In genomic region chr16:46743232-46743719, GRCh38 we compare ENCODE assay signal across 8 cellular contexts. TPM values are rescaled to one million over a fixed set of nuclear protein-coding genes. Genes with fewer than 3 reads are reported as not detected.
DNase-seq lines count a peak whose midpoint lies in the region; ATAC-seq lines count a peak whose summit lies in the region.

No MANE protein-coding gene starts in this region.

- no peak for DNase-seq in activated naive CD8-positive, alpha-beta T cell treated with anti-CD3 and anti-CD28 coated beads, Interleukin-2, amount 10 ng/mL, durations not matched to agents 7 days and 5 days
- DNase-seq in left kidney (ENCODE audit: low read depth, low spot score) (peak; percentile 54), NCI-H1930 (lab: John Stamatoyannopoulos, UW) (no peak)

- H3K4me1 Mint-ChIP-seq in activated naive CD8-positive, alpha-beta T cell treated with anti-CD3 and anti-CD28 coated beads, Interleukin-2, amount 10 ng/mL, durations not matched to agents 7 days and 5 days = peaks cover 5% of the 10 kb centered on the region

- peak; percentile 50 for ATAC-seq in GM18867 (IDR thresholded peaks at IDR 0.05; ENCODE audit: unreplicated experiment)
- peak; percentile 81 for ATAC-seq in HG03354 (IDR thresholded peaks at IDR 0.05; ENCODE audit: poor library complexity, severe bottlenecking, unreplicated experiment)
- ATAC-seq in activated naive CD8-positive, alpha-beta T cell treated with anti-CD3 and anti-CD28 coated beads, Interleukin-2, amount 10 ng/mL, durations not matched to agents 7 days and 5 days (ENCODE audit: low read depth) = peak; percentile 42
- ATAC-seq in GM18870 (IDR thresholded peaks at IDR 0.05; ENCODE audit: unreplicated experiment) = no peak
- ATAC-seq in GM21515 (IDR thresholded peaks at IDR 0.05; ENCODE audit: unreplicated experiment) = no peak
- ATAC-seq in HG03025 (IDR thresholded peaks at IDR 0.05; ENCODE audit: low FRiP score, unreplicated experiment) = no peak

- peaks cover 4% of the 10 kb centered on the region for H3K27me3 Mint-ChIP-seq in activated naive CD8-positive, alpha-beta T cell treated with anti-CD3 and anti-CD28 coated beads, Interleukin-2, amount 10 ng/mL, durations not matched to agents 7 days and 5 days

- H3K9me3 Mint-ChIP-seq in activated naive CD8-positive, alpha-beta T cell treated with anti-CD3 and anti-CD28 coated beads, Interleukin-2, amount 10 ng/mL, durations not matched to agents 7 days and 5 days = no peaks in the 10 kb centered on the region

- peak overlapping the region; percentile 20 for H3K27ac Mint-ChIP-seq in activated naive CD8-positive, alpha-beta T cell treated with anti-CD3 and anti-CD28 coated beads, Interleukin-2, amount 10 ng/mL, durations not matched to agents 7 days and 5 days

- POLR2A ChIA-PET in activated naive CD8-positive, alpha-beta T cell treated with anti-CD3 and anti-CD28 coated beads, Interleukin-2, amount 10 ng/mL, durations not matched to agents 7 days and 5 days (lab: Charles Lee) = no interaction called here

- peak overlapping the region; percentile 66 for H3K4me3 Mint-ChIP-seq in activated naive CD8-positive, alpha-beta T cell treated with anti-CD3 and anti-CD28 coated beads, Interleukin-2, amount 10 ng/mL, durations not matched to agents 7 days and 5 days

- H3K36me3 Mint-ChIP-seq in activated naive CD8-positive, alpha-beta T cell treated with anti-CD3 and anti-CD28 coated beads, Interleukin-2, amount 10 ng/mL, durations not matched to agents 7 days and 5 days = no peaks in the 10 kb centered on the region

RNA-seq across cellular contexts. Expression of gene MYLK3, which starts 4.9 kb away (rescaled TPM):
- total RNA-seq in activated naive CD8-positive, alpha-beta T cell treated with anti-CD3 and anti-CD28 coated beads, Interleukin-2, amount 10 ng/mL, durations not matched to agents 7 days and 5 days = under 1 TPM in 1 of 2 experiments, not detected in 1; 0.61 TPM

RNA-seq across cellular contexts. Expression of gene ORC6, which starts 53.8 kb away (rescaled TPM):
- total RNA-seq in activated naive CD8-positive, alpha-beta T cell treated with anti-CD3 and anti-CD28 coated beads, Interleukin-2, amount 10 ng/mL, durations not matched to agents 7 days and 5 days = 10 to 100 TPM; 28.3 to 32.6 TPM

RNA-seq across cellular contexts. Expression of gene VPS35, which starts 54.3 kb away (rescaled TPM):
- total RNA-seq in activated naive CD8-positive, alpha-beta T cell treated with anti-CD3 and anti-CD28 coated beads, Interleukin-2, amount 10 ng/mL, durations not matched to agents 7 days and 5 days = 10 to 100 TPM; 74.7 to 75.7 TPM

Comparison
In these comparisons a context has a peak if more than half of its experiments do, and no peak if none do; other contexts are left out.
1. ATAC-seq: peak in GM18867 (single experiment), HG03354 (single experiment) and activated naive CD8-positive, alpha-beta T cell treated with anti-CD3 and anti-CD28 coated beads, Interleukin-2, amount 10 ng/mL, durations not matched to agents 7 days and 5 days (single experiment); none in GM18870 (single experiment), GM21515 (single experiment) and HG03025 (single experiment).